ENCODE assay signal across 9 cellular contexts in genomic region chr1:156383023-156383422, GRCh38. TPM values are rescaled to one million over a fixed set of nuclear protein-coding genes. Genes with fewer than 3 reads are reported as not detected.
DNase-seq lines count a peak whose midpoint lies in the region; ATAC-seq lines count a peak whose summit lies in the region.
"Had no signal": no experiment of that assay in that cellular context is flagged by ENCODE, and none has a peak within 500 bp of the region (broad histone marks: within the 10 kb centered on the region; RNA-seq: fewer than 3 reads in every experiment).

No MANE protein-coding gene starts in this region.

- H3K56ac ChIP-seq in mesendoderm (ENCODE audit: low read length): no peak overlapping the region

- H2AK5ac ChIP-seq in mesendoderm (ENCODE audit: low read length): no peak overlapping the region

- no peak overlapping the region for H4K5ac ChIP-seq in mesendoderm (ENCODE audit: low read length)

- no peaks in the 10 kb centered on the region for H3K9me3 Mint-ChIP-seq in activated CD4-positive, alpha-beta memory T cell treated with anti-CD3 and anti-CD28 coated beads for 36 hours
- H3K9me3 Mint-ChIP-seq: activated naive CD4-positive, alpha-beta T cell treated with anti-CD3 and anti-CD28 coated beads, Interleukin-2, amount 50 U/mL, for 24 hours had no signal

- no peak overlapping the region for H3K27ac ChIP-seq in mesendoderm (ENCODE audit: low read depth, low read length)

- H3K27me3 ChIP-seq in mesendoderm (ENCODE audit: insufficient read depth, low read length, poor library complexity): no peaks in the 10 kb centered on the region

- POLR2A ChIA-PET in activated CD4-positive, alpha-beta memory T cell treated with anti-CD3 and anti-CD28 coated beads for 36 hours (lab: Charles Lee): no interaction called here

- no peaks in the 10 kb centered on the region for H3K36me3 Mint-ChIP-seq in activated CD4-positive, alpha-beta memory T cell treated with anti-CD3 and anti-CD28 coated beads for 36 hours
- H3K36me3 Mint-ChIP-seq: activated naive CD4-positive, alpha-beta T cell treated with anti-CD3 and anti-CD28 coated beads, Interleukin-2, amount 50 U/mL, for 24 hours had no signal

- H2BK15ac ChIP-seq in mesendoderm (replicated peaks; ENCODE audit: low read depth): no peak overlapping the region

- no peaks in the 10 kb centered on the region for H3K36me3 ChIP-seq in mesendoderm (ENCODE audit: control insufficient read depth, insufficient read depth, low read length)

- H3K23ac ChIP-seq in mesendoderm (ENCODE audit: low read length): no peak overlapping the region

- H3K18ac ChIP-seq in mesendoderm (ENCODE audit: low read length): no peak overlapping the region

- H3K4me3 Mint-ChIP-seq in activated CD4-positive, alpha-beta memory T cell treated with anti-CD3 and anti-CD28 coated beads for 36 hours: no peak overlapping the region
- H3K4me3 Mint-ChIP-seq: activated naive CD4-positive, alpha-beta T cell treated with anti-CD3 and anti-CD28 coated beads, Interleukin-2, amount 50 U/mL, for 24 hours had no signal

- no peak overlapping the region for H3K4ac ChIP-seq in mesendoderm (ENCODE audit: low read depth, low read length)

- H4K8ac ChIP-seq in mesendoderm (ENCODE audit: low read depth, low read length): no peak overlapping the region

- H3K4me2 ChIP-seq in mesendoderm (ENCODE audit: low read length): no peak overlapping the region

- intact Hi-C loops in activated CD4-positive, alpha-beta memory T cell treated with anti-CD3 and anti-CD28 coated beads for 36 hours (cut with micrococcal nuclease): no loop called here

- DNase-seq in DMS153 (lab: John Stamatoyannopoulos, UW) (peak; percentile 20), NCI-H524 (lab: John Stamatoyannopoulos, UW) (peak; percentile 56 to 81), ecto neural progenitor cell (ENCODE audit: low spot score) (peak; percentile 85), mesendoderm (peak; percentile 88)
- peak; percentile 74 for DNase-seq in activated CD4-positive, alpha-beta memory T cell treated with anti-CD3 and anti-CD28 coated beads for 36 hours
- peak; percentile 49 for DNase-seq in stimulated activated CD8-positive, alpha-beta memory T cell treated with anti-CD3 and anti-CD28 coated beads, Interleukin-4, amount 100 ng/mL, for 24 hours (ENCODE audit: low read depth)

- no CpG with 5 or more reads among the region's 9 CpGs for WGBS in mesendoderm (ENCODE audit: extremely low coverage, insufficient coverage, low lambda C conversion rate)

- no peaks in the 10 kb centered on the region for H3K79me2 ChIP-seq in mesendoderm (ENCODE audit: control insufficient read depth, insufficient read depth, low read length)

- peaks cover 7% of the 10 kb centered on the region for H3K4me1 ChIP-seq in mesendoderm (ENCODE audit: control insufficient read depth, low read depth, low read length)

- H3K4me1 Mint-ChIP-seq in activated CD4-positive, alpha-beta memory T cell treated with anti-CD3 and anti-CD28 coated beads for 36 hours (ENCODE audit: low read depth): peaks cover 4% of the 10 kb centered on the region

- H3K79me1 ChIP-seq in mesendoderm (ENCODE audit: low read length): no peaks in the 10 kb centered on the region

- no peak overlapping the region for H3K4me3 ChIP-seq in mesendoderm (ENCODE audit: low read length)

- H3K27me3 Mint-ChIP-seq in activated CD4-positive, alpha-beta memory T cell treated with anti-CD3 and anti-CD28 coated beads for 36 hours: peaks cover 10% of the 10 kb centered on the region

- no peak overlapping the region for H3K27ac Mint-ChIP-seq in activated CD4-positive, alpha-beta memory T cell treated with anti-CD3 and anti-CD28 coated beads for 36 hours
- H3K27ac Mint-ChIP-seq: activated naive CD4-positive, alpha-beta T cell treated with anti-CD3 and anti-CD28 coated beads, Interleukin-2, amount 50 U/mL, for 24 hours had no signal

- H2BK5ac ChIP-seq in mesendoderm (ENCODE audit: low read length): no peak overlapping the region

- no peak overlapping the region for H3K9ac ChIP-seq in mesendoderm (ENCODE audit: low read length)

- CTCF ChIA-PET in activated CD4-positive, alpha-beta memory T cell treated with anti-CD3 and anti-CD28 coated beads for 36 hours (lab: Charles Lee): interaction anchor here (0.8 to 8.2 kb wide), 5 partner anchors 10 to 69 kb away, joined by 3 to 491 read pairs (median 6); no protein-coding TSS in a partner anchor

- ATAC-seq in HG02970 (IDR thresholded peaks at IDR 0.05; ENCODE audit: low FRiP score, unreplicated experiment) (peak; percentile 49), GM21526 (IDR thresholded peaks at IDR 0.05; ENCODE audit: low FRiP score, unreplicated experiment) (no peak)

- H2BK120ac ChIP-seq in mesendoderm (ENCODE audit: low read depth, low read length): no peak overlapping the region

RNA-seq across cellular contexts. Expression of gene RHBG, which starts 14.0 kb away (rescaled TPM):
- not detected for total RNA-seq in activated CD4-positive, alpha-beta memory T cell treated with anti-CD3 and anti-CD28 coated beads for 36 hours
- polyA plus RNA-seq in mesendoderm (2013, experiment 1 of 2): 0.88 TPM
- polyA plus RNA-seq in mesendoderm (2013, experiment 2 of 2): 0.97 TPM

RNA-seq across cellular contexts. Expression of gene TSACC, which starts 44.7 kb away (rescaled TPM):
- not detected for total RNA-seq in activated CD4-positive, alpha-beta memory T cell treated with anti-CD3 and anti-CD28 coated beads for 36 hours
- 3.5 TPM for polyA plus RNA-seq in mesendoderm (2013, experiment 1 of 2)
- polyA plus RNA-seq in mesendoderm (2013, experiment 2 of 2): 4.0 TPM

RNA-seq across cellular contexts. Expression of gene CCT3, which starts 44.9 kb away (rescaled TPM):
- 100 to 1,000 TPM; 344 to 356 TPM for total RNA-seq in activated CD4-positive, alpha-beta memory T cell treated with anti-CD3 and anti-CD28 coated beads for 36 hours
- polyA plus RNA-seq in mesendoderm (2013, experiment 1 of 2): 373 TPM
- polyA plus RNA-seq in mesendoderm (2013, experiment 2 of 2): 377 TPM

Comparison
In these comparisons a context has a peak if more than half of its experiments do, and no peak if none do; other contexts are left out.
1. DNase-seq: peak in every context shown above with its lines; median percentile 88 in mesendoderm; 85 in ecto neural progenitor cell; 74 in activated CD4-positive, alpha-beta memory T cell treated with anti-CD3 and anti-CD28 coated beads for 36 hours; 68 in NCI-H524; 49 in stimulated activated CD8-positive, alpha-beta memory T cell treated with anti-CD3 and anti-CD28 coated beads, Interleukin-4, amount 100 ng/mL, for 24 hours; 20 in DMS153.